ENCODE assay signal across 17 cellular contexts in the genomic region with DNA sequence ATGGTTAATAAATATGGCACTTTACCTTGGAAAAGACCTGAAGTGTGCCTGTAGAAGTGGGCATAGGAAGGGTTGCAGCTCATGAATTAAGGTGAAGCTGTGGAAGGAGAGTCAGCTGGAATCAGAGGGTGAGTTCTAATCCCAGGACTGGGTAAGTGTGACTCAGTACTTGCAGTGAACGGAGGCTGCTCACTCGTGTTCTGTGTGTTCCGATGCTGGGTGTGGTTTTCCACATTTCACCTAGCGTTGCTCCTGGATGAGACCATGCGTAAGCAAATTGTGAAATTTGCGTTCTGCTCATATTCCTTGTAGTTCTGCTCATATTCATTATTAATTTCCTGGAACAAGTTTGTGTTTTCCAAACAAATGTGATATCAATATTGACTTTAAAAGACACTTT. TPM values are rescaled to one million over a fixed set of nuclear protein-coding genes. Genes with fewer than 3 reads are reported as not detected.
DNase-seq lines count a peak whose midpoint lies in the region; ATAC-seq, FAIRE-seq and TF ChIP-seq lines count a peak whose summit lies in the region.
"Had no signal": no experiment of that assay in that cellular context is flagged by ENCODE, and none has a peak within 500 bp of the region (broad histone marks: within the 10 kb centered on the region; RNA-seq: fewer than 3 reads in every experiment).

No MANE protein-coding gene starts in this region.

- TF ChIP-seq POLR2A in breast epithelium (IDR thresholded peaks at IDR 0.05) = no peak

- H3K4me3 ChIP-seq in breast epithelium = no peak overlapping the region
- H3K4me3 ChIP-seq in bronchial epithelial cell (ENCODE audit: low read depth, low read length) = no peak overlapping the region
- H3K4me3 ChIP-seq in tibial artery = no peak overlapping the region
- H3K4me3 ChIP-seq: GM12878 had no signal

- no peak overlapping the region for H3K4me3 Mint-ChIP-seq in MCF 10A (ENCODE audit: unreplicated experiment)
- H3K4me3 Mint-ChIP-seq: CD4-positive, alpha-beta T cell; H9 had no signal

- H3K27ac ChIP-seq in breast epithelium (no peak overlapping the region), foreskin keratinocyte (no peak overlapping the region), tibial artery (no peak overlapping the region)
- H3K27ac ChIP-seq: 22Rv1 had no signal

- ATAC-seq in foreskin keratinocyte (peak; percentile 44), GM18868 (IDR thresholded peaks at IDR 0.05; ENCODE audit: unreplicated experiment) (no peak)
- ATAC-seq: GM12878 had no signal

- no peaks in the 10 kb centered on the region for H3K36me3 ChIP-seq in breast epithelium
- no peaks in the 10 kb centered on the region for H3K36me3 ChIP-seq in bronchial epithelial cell (ENCODE audit: control insufficient read depth, insufficient read depth, low read length)
- H3K36me3 ChIP-seq in tibial artery = no peaks in the 10 kb centered on the region

- H3K9me3 ChIP-seq in breast epithelium (no peaks in the 10 kb centered on the region), tibial artery (no peaks in the 10 kb centered on the region)

- no peaks in the 10 kb centered on the region for H3K27me3 ChIP-seq in breast epithelium
- H3K27me3 ChIP-seq in bronchial epithelial cell (ENCODE audit: control insufficient read depth, insufficient read depth, low read length) = no peaks in the 10 kb centered on the region
- no peaks in the 10 kb centered on the region for H3K27me3 ChIP-seq in foreskin keratinocyte
- H3K27me3 ChIP-seq in tibial artery = no peaks in the 10 kb centered on the region

- DNase-seq in MCF 10A (ENCODE audit: unreplicated experiment) = peak; percentile 51
- no peak for DNase-seq in breast epithelium (ENCODE audit: low spot score in 2 of 2)
- peak; percentile 16 for DNase-seq in bronchial epithelial cell (ENCODE audit: low read depth)
- no peak for DNase-seq in foreskin keratinocyte
- no peak for DNase-seq in GF-D8 (lab: John Stamatoyannopoulos, UW)
- DNase-seq in tibial artery = no peak
- DNase-seq: ACHN; C1 segment of cervical spinal cord; Calu3; CD4-positive, alpha-beta T cell; DMS 273 treated with DMSO at 0.1 percent for 48 hours; GOT3; H9 had no signal

- intact Hi-C loops in MCF 10A (cut with micrococcal nuclease) (no loop called here), breast epithelium (cut with DNase I; ENCODE audit: low total_unique reads) (loop anchor here (2.0 to 10.0 kb wide), 2 partner anchors 63 to 115 kb away; a partner anchor contains a TSS), tibial artery (cut with DNase I; ENCODE audit: low total_unique reads) (no loop called here)

- H3K27ac Mint-ChIP-seq in MCF 10A (ENCODE audit: low read depth, unreplicated experiment) = no peak overlapping the region
- H3K27ac Mint-ChIP-seq: CD4-positive, alpha-beta T cell; H9 had no signal

- CTCF ChIA-PET in MCF 10A (lab: Yijun Ruan, JAX) = interaction anchor here (0.6 to 0.7 kb wide), 2 partner anchors 587 to 962 kb away, joined by 3 to 5 read pairs; no protein-coding TSS in a partner anchor

- no peaks in the 10 kb centered on the region for H3K4me1 Mint-ChIP-seq in MCF 10A (ENCODE audit: insufficient read depth, unreplicated experiment)
- H3K4me1 Mint-ChIP-seq: H9 had no signal

- no TSS peak for BruUV-seq in MCF 10A (replicated peaks; lab: Mats Ljungman, UMichigan)

- H3K27me3 Mint-ChIP-seq in MCF 10A (ENCODE audit: insufficient read depth, unreplicated experiment) = no peaks in the 10 kb centered on the region
- H3K27me3 Mint-ChIP-seq: CD4-positive, alpha-beta T cell had no signal

- FAIRE-seq in bronchial epithelial cell (lab: Jason Lieb, UNC) = no peak
- FAIRE-seq: HTR-8/SVneo had no signal

- no peak for TF ChIP-seq CTCF in MCF 10A (IDR thresholded peaks at IDR 0.05; ENCODE audit: unreplicated experiment)
- no peak for TF ChIP-seq CTCF in breast epithelium (IDR thresholded peaks at IDR 0.05)
- no peak for TF ChIP-seq CTCF in bronchial epithelial cell (IDR thresholded peaks at IDR 0.05; ENCODE audit: insufficient read depth, low read length, severe bottlenecking)
- TF ChIP-seq CTCF in foreskin keratinocyte (conservative IDR thresholded peaks at IDR 0.05) = no peak
- no peak for TF ChIP-seq CTCF in tibial artery (IDR thresholded peaks at IDR 0.05)

- H3K9me3 Mint-ChIP-seq in MCF 10A (ENCODE audit: unreplicated experiment) = no peaks in the 10 kb centered on the region
- H3K9me3 Mint-ChIP-seq: CD4-positive, alpha-beta T cell; H9 had no signal

- POLR2A ChIA-PET in MCF 10A (lab: Yijun Ruan, JAX) = interaction anchor here (1.4 kb wide), 1 partner anchor 86 kb away, joined by 3 read pairs; no protein-coding TSS in a partner anchor

- H3K4me1 ChIP-seq in breast epithelium (no peaks in the 10 kb centered on the region), foreskin keratinocyte (no peaks in the 10 kb centered on the region), tibial artery (peaks cover 0 to under 1% (median 0%) of the 10 kb centered on the region in 4 donors)

- H3K36me3 Mint-ChIP-seq in MCF 10A (ENCODE audit: insufficient read depth, unreplicated experiment) = no peaks in the 10 kb centered on the region

RNA-seq across cellular contexts. Expression of a gene that starts 22.4 kb away (rescaled TPM):
- total RNA-seq in MCF 10A (2022) = 0.09 and 0.37 TPM in 2 replicates
- 1 to 10 TPM in 1 of 3 donors, under 1 TPM in 2; 0.59 to 2.9 (median 0.66) TPM for total RNA-seq in breast epithelium
- under 0.01 and 0.26 TPM in 2 replicates for total RNA-seq in bronchial epithelial cell
- 0.63 TPM in 1 of 2 replicates, not detected in the other for total RNA-seq in foreskin keratinocyte
- 0.26 TPM in 1 of 2 replicates, not detected in the other for polyA plus RNA-seq in foreskin keratinocyte
- total RNA-seq: GM12878, H9 had no signal

Comparison
In these comparisons a context has a peak if more than half of its experiments do, and no peak if none do; other contexts are left out.
1. DNase-seq: peak in MCF 10A (single experiment) and bronchial epithelial cell (single experiment); none in breast epithelium (0 of 2), foreskin keratinocyte (0 of 2), GF-D8 (single experiment) and tibial artery (0 of 2).